10 cellular contexts compared by ENCODE assay signal in the genomic region with DNA sequence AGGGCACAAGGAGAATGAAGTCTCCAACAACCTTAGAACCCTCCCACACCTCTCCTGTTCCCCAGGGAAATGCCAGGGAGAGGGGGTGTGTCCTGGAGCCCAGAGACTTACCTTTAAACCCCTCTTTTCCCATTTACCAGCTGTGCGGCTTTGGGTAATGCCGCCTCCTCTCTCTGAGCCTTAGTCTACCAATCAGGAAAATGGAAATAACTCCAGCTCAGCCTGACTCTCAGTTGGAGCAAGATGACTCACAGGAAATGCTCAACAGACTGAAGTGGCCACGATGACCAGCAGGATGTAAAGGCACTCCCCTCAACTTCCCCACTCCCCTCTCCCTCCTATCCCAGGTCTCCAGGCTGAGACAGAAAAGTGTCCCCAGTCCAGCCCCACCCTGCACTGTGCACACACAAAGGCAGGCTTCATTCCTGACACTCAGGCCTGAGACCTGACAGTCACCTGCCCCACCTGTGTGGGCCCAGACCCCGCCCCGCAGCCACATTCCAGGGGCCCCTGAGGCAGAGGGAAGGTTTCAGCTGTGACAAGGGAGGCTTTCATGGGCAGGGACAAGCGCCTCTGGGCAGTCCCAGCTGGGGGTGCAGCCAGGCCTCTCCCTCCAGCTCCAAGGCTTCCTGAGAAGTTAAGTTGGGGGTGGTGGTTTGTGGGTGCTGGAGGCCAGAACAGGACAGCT. TPM values are rescaled to one million over a fixed set of nuclear protein-coding genes. Genes with fewer than 3 reads are reported as not detected.
DNase-seq lines count a peak whose midpoint lies in the region; ATAC-seq and TF ChIP-seq lines count a peak whose summit lies in the region.
"Had no signal": no experiment of that assay in that cellular context is flagged by ENCODE, and none has a peak within 500 bp of the region (broad histone marks: within the 10 kb centered on the region; RNA-seq: fewer than 3 reads in every experiment).

No MANE protein-coding gene starts in this region.

- in situ Hi-C loops in IMR-90 (cut with MboI; ENCODE audit: low sequenced_read_pairs): no loop called here

- H3K4me3 ChIP-seq in AG09309 (ENCODE audit: control insufficient read depth, low read depth, low read length) (no peak overlapping the region), IMR-90 (ENCODE audit: insufficient read depth, low read depth, low read length) (no peak overlapping the region), cardiac fibroblast (replicated peaks in 1 of 2; ENCODE audit: low read depth in 2 of 2, low read length in 2 of 2) (no peak overlapping the region), neural progenitor cell (no peak overlapping the region)

- H3K27ac ChIP-seq in IMR-90 (ENCODE audit: insufficient read depth, low read length) (peak overlapping the region; percentile 61; the same call in 1 of the 2 replicates), neural progenitor cell (no peak overlapping the region)

- H4K8ac ChIP-seq in IMR-90 (ENCODE audit: low read depth in 2 of 2, low read length in 2 of 2): peak overlapping the region; percentile 46 to 86

- dilution Hi-C loops in IMR-90 (cut with HindIII; ENCODE audit: low sequenced_read_pairs, unreplicated experiment): no loop called here

- H4K91ac ChIP-seq in IMR-90 (ENCODE audit: insufficient read depth, low read depth, low read length): peak overlapping the region; percentile 80

- H3K4ac ChIP-seq in IMR-90 (ENCODE audit: low read depth, low read length): peak overlapping the region; percentile 93

- H3K79me1 ChIP-seq in IMR-90 (ENCODE audit: low read depth in 1 of 2, low read length in 2 of 2): peaks cover 0 to 4% of the 10 kb centered on the region in 2 experiments; a peak in 1 of 4 replicates

- H3K9ac ChIP-seq in IMR-90 (ENCODE audit: low read depth, low read length) (peak overlapping the region; percentile 16; the same call in 1 of the 2 replicates), neural progenitor cell (no peak overlapping the region)

- peak overlapping the region; percentile 98 for H2BK20ac ChIP-seq in IMR-90 (ENCODE audit: low read depth, low read length)

- DNase-seq in AG09309 (ENCODE audit: low read depth) (peak; percentile 44), IMR-90 (peak; percentile 91), cardiac fibroblast (ENCODE audit: low read depth in 2 of 2) (peak; percentile 68 to 90), lung microvascular endothelial cell (ENCODE audit: low read depth in 2 of 2) (peak; percentile 64 to 88), neural progenitor cell (ENCODE audit: low spot score) (no peak), DMS79 (lab: John Stamatoyannopoulos, UW) (no peak)
- DNase-seq: activated CD8-positive, alpha-beta T cell treated with anti-CD3 and anti-CD28 coated beads, Interleukin-2, amount 10 ng/mL, durations not matched to agents 7 days and 5 days; glutamatergic neuron had no signal

- peak overlapping the region; percentile 98 for H2AK9ac ChIP-seq in IMR-90 (replicated peaks; ENCODE audit: low read depth, low read length, poor library complexity)

- peak overlapping the region; percentile 96 for H3K14ac ChIP-seq in IMR-90 (replicated peaks; ENCODE audit: low read depth, low read length)

- H3K4me3 Mint-ChIP-seq in stimulated activated memory B cell treated with anti-CD40 and anti-IgM and Interleukin-4, amounts not matched to agents 10 μg/mL and 1 μg/mL and 100 μg/mL, for 72 hours: no peak overlapping the region
- H3K4me3 Mint-ChIP-seq in neural progenitor cell: no peak overlapping the region
- H3K4me3 Mint-ChIP-seq: activated CD8-positive, alpha-beta T cell treated with anti-CD3 and anti-CD28 coated beads, Interleukin-2, amount 10 ng/mL, durations not matched to agents 7 days and 5 days had no signal

- H3K27me3 ChIP-seq in IMR-90 (ENCODE audit: control insufficient read depth, insufficient read depth, low read length) (no peaks in the 10 kb centered on the region), neural progenitor cell (no peaks in the 10 kb centered on the region)

- intact Hi-C loops in IMR-90 (cut with micrococcal nuclease): no loop called here

- TF ChIP-seq CTCF in AG09309 (IDR thresholded peaks at IDR 0.05; ENCODE audit: control insufficient read depth, insufficient read depth, low read depth, low read length, missing control alignments): peak; percentile 19
- TF ChIP-seq CTCF in IMR-90 (conservative IDR thresholded peaks at IDR 0.05; ENCODE audit: low read depth, low read length): no peak
- TF ChIP-seq CTCF in cardiac fibroblast (IDR thresholded peaks at IDR 0.05; ENCODE audit: low read depth, low read length): peak; percentile 17
- TF ChIP-seq CTCF in neural progenitor cell (IDR thresholded peaks at IDR 0.05): no peak

- peak overlapping the region; percentile 57; the same call in 1 of the 2 replicates for H3K18ac ChIP-seq in IMR-90 (ENCODE audit: low read depth, low read length)

- peak; percentile 80 for ATAC-seq in IMR-90 (ENCODE audit: low read depth)
- ATAC-seq in stimulated activated memory B cell treated with anti-CD40 and anti-IgM and Interleukin-4, amounts not matched to agents 10 μg/mL and 1 μg/mL and 100 μg/mL, for 72 hours: no peak
- no peak for ATAC-seq in HG02885 (IDR thresholded peaks at IDR 0.05; ENCODE audit: poor library complexity, unreplicated experiment)
- ATAC-seq: activated CD8-positive, alpha-beta T cell treated with anti-CD3 and anti-CD28 coated beads, Interleukin-2, amount 10 ng/mL, durations not matched to agents 7 days and 5 days had no signal

- H3K9me3 ChIP-seq in IMR-90 (ENCODE audit: control insufficient read depth, insufficient read depth, low read length) (no peaks in the 10 kb centered on the region), neural progenitor cell (ENCODE audit: low read depth) (no peaks in the 10 kb centered on the region)

- no peak overlapping the region for H3K27ac Mint-ChIP-seq in stimulated activated memory B cell treated with anti-CD40 and anti-IgM and Interleukin-4, amounts not matched to agents 10 μg/mL and 1 μg/mL and 100 μg/mL, for 72 hours
- H3K27ac Mint-ChIP-seq in neural progenitor cell: no peak overlapping the region
- H3K27ac Mint-ChIP-seq: activated CD8-positive, alpha-beta T cell treated with anti-CD3 and anti-CD28 coated beads, Interleukin-2, amount 10 ng/mL, durations not matched to agents 7 days and 5 days had no signal

- peak overlapping the region; percentile 93 for H2BK5ac ChIP-seq in IMR-90 (ENCODE audit: low read depth, low read length, poor library complexity, severe bottlenecking)

- H4K20me1 ChIP-seq in IMR-90 (ENCODE audit: insufficient read depth, low read length) (no peaks in the 10 kb centered on the region), neural progenitor cell (ENCODE audit: low read depth) (peaks cover 36% of the 10 kb centered on the region)

- H3K4me1 Mint-ChIP-seq in stimulated activated memory B cell treated with anti-CD40 and anti-IgM and Interleukin-4, amounts not matched to agents 10 μg/mL and 1 μg/mL and 100 μg/mL, for 72 hours: no peaks in the 10 kb centered on the region
- H3K4me1 Mint-ChIP-seq in neural progenitor cell: peaks cover 5% of the 10 kb centered on the region

- H3K4me1 ChIP-seq in IMR-90 (ENCODE audit: control insufficient read depth, insufficient read depth, low read length) (peaks cover 27% of the 10 kb centered on the region), neural progenitor cell (peaks cover 10% of the 10 kb centered on the region)

- H3K4me2 ChIP-seq in IMR-90 (ENCODE audit: low read depth, low read length) (no peak overlapping the region; the same call in 1 of the 2 replicates), neural progenitor cell (no peak overlapping the region)

- peak overlapping the region; percentile 88; the same call in 1 of the 2 replicates for H4K5ac ChIP-seq in IMR-90 (ENCODE audit: low read depth, low read length)

- H3K23ac ChIP-seq in IMR-90 (ENCODE audit: low read depth, low read length): peak overlapping the region; percentile 77; the same call in 1 of the 2 replicates

- BruUV-seq in IMR-90 (replicated peaks; lab: Mats Ljungman, UMichigan): no TSS peak

- TF ChIP-seq RAD21 in IMR-90 (IDR thresholded peaks at IDR 0.05; ENCODE audit: low read length): no peak

- H2AK5ac ChIP-seq in IMR-90 (ENCODE audit: low read depth, low read length): peak overlapping the region; percentile 98

- peaks cover 31% of the 10 kb centered on the region for H3F3A ChIP-seq in neural progenitor cell (ENCODE audit: low read depth)

- H2AFZ ChIP-seq in IMR-90 (replicated peaks; ENCODE audit: low read length, poor library complexity): peak overlapping the region; percentile 79
- H2AFZ ChIP-seq in neural progenitor cell (replicated peaks): no peak overlapping the region

- peaks cover 15% of the 10 kb centered on the region for H3K79me2 ChIP-seq in neural progenitor cell (ENCODE audit: low read depth)

- 40% methylated on average over 1 of the region's 6 CpGs; no CpG with 5 or more reads in 1 of the 2 experiments for WGBS in IMR-90 (ENCODE audit: extremely low coverage in 2 of 2, insufficient read length in 1 of 2), 2 experiments

- H3K56ac ChIP-seq in IMR-90 (ENCODE audit: extremely low read depth, insufficient read depth, low read length): 0 out of 2 replicates have a peak overlapping the region, but pooled peaks have one; percentile 48

- no peaks in the 10 kb centered on the region for H3K36me3 ChIP-seq in IMR-90 (ENCODE audit: control insufficient read depth, insufficient read depth, low read length)
- no peaks in the 10 kb centered on the region for H3K36me3 ChIP-seq in neural progenitor cell

- H3K36me3 Mint-ChIP-seq in stimulated activated memory B cell treated with anti-CD40 and anti-IgM and Interleukin-4, amounts not matched to agents 10 μg/mL and 1 μg/mL and 100 μg/mL, for 72 hours: no peaks in the 10 kb centered on the region
- no peaks in the 10 kb centered on the region for H3K36me3 Mint-ChIP-seq in neural progenitor cell

- H2BK120ac ChIP-seq in IMR-90 (ENCODE audit: low read depth, low read length): peak overlapping the region; percentile 96

- CTCF ChIA-PET in IMR-90 (lab: Yijun Ruan, JAX): interaction anchor here (0.6 to 0.9 kb wide), 2 partner anchors 8 to 141 kb away, joined by 3 read pairs; no protein-coding TSS in a partner anchor

- TF ChIP-seq POLR2A in IMR-90 (IDR thresholded peaks at IDR 0.05; ENCODE audit: low read depth, low read length): no peak

- peak overlapping the region; percentile 100; the same call in 1 of the 3 replicates for H2BK15ac ChIP-seq in IMR-90 (ENCODE audit: low read depth, low read length)

- H3K9me1 ChIP-seq in IMR-90 (ENCODE audit: insufficient read depth, low read length): peaks cover 8% of the 10 kb centered on the region; the same call in 1 of the 2 replicates

- POLR2A ChIA-PET in IMR-90 (lab: Charles Lee; ENCODE audit: unreplicated experiment): no interaction called here

- H3K27me3 Mint-ChIP-seq in stimulated activated memory B cell treated with anti-CD40 and anti-IgM and Interleukin-4, amounts not matched to agents 10 μg/mL and 1 μg/mL and 100 μg/mL, for 72 hours: peaks cover 66% of the 10 kb centered on the region
- H3K27me3 Mint-ChIP-seq in neural progenitor cell (ENCODE audit: insufficient read depth, low read depth): peaks cover 26% of the 10 kb centered on the region

- no peaks in the 10 kb centered on the region for H3K9me3 Mint-ChIP-seq in stimulated activated memory B cell treated with anti-CD40 and anti-IgM and Interleukin-4, amounts not matched to agents 10 μg/mL and 1 μg/mL and 100 μg/mL, for 72 hours
- H3K9me3 Mint-ChIP-seq in neural progenitor cell: peaks cover 2% of the 10 kb centered on the region

RNA-seq across cellular contexts. Expression of a gene that starts 3.0 kb away (rescaled TPM):
- 2.9 and 3.6 TPM in 2 replicates for total RNA-seq in IMR-90 (2012; rRNA removed)
- polyA plus RNA-seq in IMR-90 (2012; rRNA removed): 5.3 and 7.6 TPM in 2 replicates
- 3.4 and 3.7 TPM in 2 replicates for polyA plus RNA-seq in IMR-90 (2012; cell fraction: cytosol; rRNA removed)
- 17.3 and 18.6 TPM in 2 replicates for polyA plus RNA-seq in IMR-90 (2012; cell fraction: nucleus; rRNA removed; ENCODE audit: low replicate concordance)
- total RNA-seq in lung microvascular endothelial cell: 0.20 and 1.5 TPM in 2 replicates
- 0.15 TPM in 1 of 2 replicates, not detected in the other for total RNA-seq in neural progenitor cell (ENCODE audit: low replicate concordance)
- total RNA-seq: activated CD8-positive, alpha-beta T cell treated with anti-CD3 and anti-CD28 coated beads, Interleukin-2, amount 10 ng/mL, durations not matched to agents 7 days and 5 days had no signal

RNA-seq across cellular contexts. Expression of a gene that starts 6.4 kb away (rescaled TPM):
- total RNA-seq in IMR-90 (2012; rRNA removed): 14.7 and 18.1 TPM in 2 replicates
- 12.0 and 12.5 TPM in 2 replicates for polyA plus RNA-seq in IMR-90 (2012; rRNA removed)
- polyA plus RNA-seq in IMR-90 (2012; cell fraction: cytosol; rRNA removed): 12.7 and 12.8 TPM in 2 replicates
- 5.0 and 8.4 TPM in 2 replicates for polyA plus RNA-seq in IMR-90 (2012; cell fraction: nucleus; rRNA removed; ENCODE audit: low replicate concordance)
- total RNA-seq in lung microvascular endothelial cell: 2.8 and 13.1 TPM in 2 replicates
- total RNA-seq in neural progenitor cell (ENCODE audit: low replicate concordance): 114 and 184 TPM in 2 replicates
- total RNA-seq: activated CD8-positive, alpha-beta T cell treated with anti-CD3 and anti-CD28 coated beads, Interleukin-2, amount 10 ng/mL, durations not matched to agents 7 days and 5 days had no signal

RNA-seq across cellular contexts. Expression of a gene that starts 16.3 kb away (rescaled TPM):
- total RNA-seq in IMR-90 (2012; rRNA removed) (0.18 and 0.28 TPM in 2 replicates), lung microvascular endothelial cell (under 0.01 TPM in 1 of 2 replicates, not detected in the other), neural progenitor cell (ENCODE audit: low replicate concordance) (not detected in 2 replicates)
- polyA plus RNA-seq in IMR-90 (2012; rRNA removed): 0.56 and 0.60 TPM in 2 replicates
- 0.42 and 0.44 TPM in 2 replicates for polyA plus RNA-seq in IMR-90 (2012; cell fraction: cytosol; rRNA removed)
- polyA plus RNA-seq in IMR-90 (2012; cell fraction: nucleus; rRNA removed; ENCODE audit: low replicate concordance): 0.61 and 0.87 TPM in 2 replicates
- total RNA-seq: activated CD8-positive, alpha-beta T cell treated with anti-CD3 and anti-CD28 coated beads, Interleukin-2, amount 10 ng/mL, durations not matched to agents 7 days and 5 days had no signal

RNA-seq across cellular contexts. Expression of a gene that starts 32.0 kb away (rescaled TPM):
- total RNA-seq in IMR-90 (2012; rRNA removed) (not detected in 2 replicates), lung microvascular endothelial cell (not detected in 2 replicates), neural progenitor cell (ENCODE audit: low replicate concordance) (not detected in 2 replicates)
- not detected in 2 replicates for polyA plus RNA-seq in IMR-90 (2012; rRNA removed)
- polyA plus RNA-seq in IMR-90 (2012; cell fraction: cytosol; rRNA removed): 0.03 TPM in 1 of 2 replicates, not detected in the other
- not detected in 2 replicates for polyA plus RNA-seq in IMR-90 (2012; cell fraction: nucleus; rRNA removed; ENCODE audit: low replicate concordance)
- total RNA-seq: activated CD8-positive, alpha-beta T cell treated with anti-CD3 and anti-CD28 coated beads, Interleukin-2, amount 10 ng/mL, durations not matched to agents 7 days and 5 days had no signal

RNA-seq across cellular contexts. Expression of a gene that starts 40.8 kb away (rescaled TPM):
- not detected in 2 replicates for total RNA-seq in IMR-90 (2012; rRNA removed)
- polyA plus RNA-seq in IMR-90 (2012; rRNA removed): not detected in 2 replicates
- not detected in 2 replicates for polyA plus RNA-seq in IMR-90 (2012; cell fraction: cytosol; rRNA removed)
- not detected in 2 replicates for polyA plus RNA-seq in IMR-90 (2012; cell fraction: nucleus; rRNA removed; ENCODE audit: low replicate concordance)
- not detected in 2 replicates for total RNA-seq in lung microvascular endothelial cell
- total RNA-seq in neural progenitor cell (ENCODE audit: low replicate concordance): not detected in 2 replicates
- total RNA-seq: activated CD8-positive, alpha-beta T cell treated with anti-CD3 and anti-CD28 coated beads, Interleukin-2, amount 10 ng/mL, durations not matched to agents 7 days and 5 days had no signal

Comparison
In these comparisons a context has a peak if more than half of its experiments do, and no peak if none do; other contexts are left out.
1. DNase-seq: peak in AG09309 (single experiment), IMR-90 (single experiment), cardiac fibroblast (2 of 2) and lung microvascular endothelial cell (2 of 2); none in neural progenitor cell (single experiment) and DMS79 (single experiment).
2. CTCF ChIP-seq: peak in AG09309 (single experiment) and cardiac fibroblast (single experiment); none in IMR-90 (single experiment) and neural progenitor cell (single experiment).